In the genomic region with DNA sequence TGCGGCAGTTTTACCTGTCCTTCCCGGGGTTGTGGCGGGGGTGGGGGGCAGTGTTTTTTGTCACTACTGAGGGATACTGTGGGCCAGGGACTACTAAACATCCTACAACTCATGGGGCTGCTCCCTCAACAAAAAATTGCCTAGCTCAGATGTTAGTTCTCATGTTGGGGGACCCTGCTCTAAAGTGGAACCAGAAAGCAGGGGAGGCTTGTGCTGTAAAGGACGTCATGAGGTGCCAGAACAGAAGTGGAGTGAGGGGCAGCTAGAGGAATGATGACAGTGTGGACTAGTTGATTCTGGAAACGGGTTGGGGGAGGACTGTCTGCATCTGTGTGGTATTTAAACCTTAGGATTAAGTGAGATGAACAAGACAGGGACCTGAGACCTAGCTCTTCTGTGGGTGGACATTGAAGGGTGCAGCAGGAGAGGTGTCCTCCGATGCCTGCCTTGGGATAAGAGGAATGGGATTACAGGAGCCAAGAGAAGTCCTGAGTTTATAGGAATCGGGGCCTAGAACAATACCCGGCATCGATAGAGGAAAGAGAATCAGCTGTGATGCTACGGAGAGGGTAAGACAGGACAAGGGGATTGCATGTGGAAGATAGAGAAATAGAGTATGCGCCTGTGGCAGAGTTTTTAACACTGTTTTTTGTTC, we compare ENCODE assay signal across 12 cellular contexts. TPM values are rescaled to one million over a fixed set of nuclear protein-coding genes. Genes with fewer than 3 reads are reported as not detected.
DNase-seq lines count a peak whose midpoint lies in the region; ATAC-seq and TF ChIP-seq lines count a peak whose summit lies in the region.
"Had no signal": no experiment of that assay in that cellular context is flagged by ENCODE, and none has a peak within 500 bp of the region (broad histone marks: within the 10 kb centered on the region; RNA-seq: fewer than 3 reads in every experiment).

No MANE protein-coding gene starts in this region.

- H3K9me3 Mint-ChIP-seq in type B pancreatic cell = peaks cover 7% of the 10 kb centered on the region

- TF ChIP-seq CTCF in cardiac muscle cell (IDR thresholded peaks at IDR 0.05; ENCODE audit: low read depth, low read length) (no peak), heart left ventricle (IDR thresholded peaks at IDR 0.05) (no peak), RWPE2 (IDR thresholded peaks at IDR 0.05; ENCODE audit: poor library complexity, severe bottlenecking) (no peak), fibroblast of mammary gland (conservative IDR thresholded peaks at IDR 0.05; ENCODE audit: control insufficient read depth, insufficient read depth, low read depth, low read length) (no peak), type B pancreatic cell (conservative IDR thresholded peaks at IDR 0.05) (no peak), ascending aorta (IDR thresholded peaks at IDR 0.05) (no peak)

- peak overlapping the region; percentile 92 for H3K27ac ChIP-seq in cardiac muscle cell
- H3K27ac ChIP-seq in heart left ventricle = no peak overlapping the region
- H3K27ac ChIP-seq in RWPE2 (ENCODE audit: poor library complexity, severe bottlenecking) = peak overlapping the region; percentile 67
- H3K27ac ChIP-seq in ascending aorta = no peak overlapping the region

- H3K9me3 ChIP-seq in cardiac muscle cell (ENCODE audit: low read depth) (no peaks in the 10 kb centered on the region), heart left ventricle (no peaks in the 10 kb centered on the region), RWPE2 (ENCODE audit: severe bottlenecking) (no peaks in the 10 kb centered on the region), ascending aorta (no peaks in the 10 kb centered on the region)

- intact Hi-C loops in heart left ventricle (cut with DNase I) = no loop called here
- intact Hi-C loops in ascending aorta (cut with DNase I) = loop anchor here (5.0 to 10.0 kb wide), 2 partner anchors 303 to 590 kb away; partner anchors contain the start of genes CHST10 and RNF149

- ATAC-seq in heart left ventricle (no peak), RWPE2 (ENCODE audit: low read depth) (no peak), HG03432 (IDR thresholded peaks at IDR 0.05; ENCODE audit: unreplicated experiment) (no peak)
- ATAC-seq: Right ventricle myocardium inferior had no signal

- WGBS in heart left ventricle, 4 donors = 87 to 95% (median 92%) methylated on average over 11 of the region's 11 CpGs

- H3K4me3 Mint-ChIP-seq in type B pancreatic cell = peak overlapping the region; percentile 96

- H3K27me3 Mint-ChIP-seq in type B pancreatic cell = no peaks in the 10 kb centered on the region

- H3K36me3 ChIP-seq in cardiac muscle cell = peaks cover 40% of the 10 kb centered on the region
- H3K36me3 ChIP-seq in heart left ventricle = peaks cover 0 to 68% (median 64%) of the 10 kb centered on the region in 9 donors
- peaks cover 72% of the 10 kb centered on the region for H3K36me3 ChIP-seq in RWPE2 (ENCODE audit: low read depth)
- H3K36me3 ChIP-seq in ascending aorta = peaks cover 47 to 58% of the 10 kb centered on the region in 2 donors

- H3K36me3 Mint-ChIP-seq in type B pancreatic cell = peaks cover 51% of the 10 kb centered on the region

- peaks cover 4% of the 10 kb centered on the region for H3K4me1 ChIP-seq in cardiac muscle cell (ENCODE audit: low read depth)
- peaks cover 4 to 31% (median 17%) of the 10 kb centered on the region in 12 donors for H3K4me1 ChIP-seq in heart left ventricle
- peaks cover 5% of the 10 kb centered on the region for H3K4me1 ChIP-seq in RWPE2 (ENCODE audit: insufficient read depth, poor library complexity, severe bottlenecking)
- H3K4me1 ChIP-seq in ascending aorta = peaks cover 3 to 15% of the 10 kb centered on the region in 2 donors

- DNase-seq in cardiac muscle cell (ENCODE audit: low read depth in 1 of 2, low spot score in 1 of 2) (no peak), heart left ventricle (no peak), RWPE2 (ENCODE audit: low spot score) (no peak), fibroblast of mammary gland (ENCODE audit: low read depth) (no peak), type B pancreatic cell (ENCODE audit: extremely low spot score, unreplicated experiment) (no peak), ascending aorta (ENCODE audit: low spot score in 2 of 2) (no peak), cerebellum (ENCODE audit: low spot score) (no peak)
- DNase-seq: effector CD4-positive, alpha-beta T cell; kidney; NCI-H187 treated with DMSO at 0.1 percent for 48 hours had no signal

- TF ChIP-seq POLR2A in heart left ventricle (IDR thresholded peaks at IDR 0.05) = no peak

- H3K4me1 Mint-ChIP-seq in type B pancreatic cell (ENCODE audit: unreplicated experiment) = peaks cover 34% of the 10 kb centered on the region

- H3K27me3 ChIP-seq in cardiac muscle cell (no peaks in the 10 kb centered on the region), heart left ventricle (no peaks in the 10 kb centered on the region), RWPE2 (ENCODE audit: insufficient read depth, poor library complexity, severe bottlenecking) (no peaks in the 10 kb centered on the region), ascending aorta (no peaks in the 10 kb centered on the region)

- peak overlapping the region; percentile 89 for H3K27ac Mint-ChIP-seq in type B pancreatic cell

- H3K4me3 ChIP-seq in cardiac muscle cell = no peak overlapping the region
- H3K4me3 ChIP-seq in heart left ventricle = no peak overlapping the region
- no peak overlapping the region for H3K4me3 ChIP-seq in RWPE2 (ENCODE audit: severe bottlenecking)
- H3K4me3 ChIP-seq in fibroblast of mammary gland (ENCODE audit: control insufficient read depth, low read depth, low read length) = peak overlapping the region; percentile 96
- H3K4me3 ChIP-seq in ascending aorta = no peak overlapping the region

RNA-seq across cellular contexts. Expression of gene RPL31, which starts 2.7 kb away (rescaled TPM):
- 458 and 1,156 TPM in 2 replicates for total RNA-seq in cardiac muscle cell
- polyA plus RNA-seq in cardiac muscle cell = 1,385 and 1,508 TPM in 2 replicates
- 100 to 1,000 TPM; 383 to 838 (median 747) TPM for total RNA-seq in heart left ventricle
- 1,000 to 10,000 TPM; 3,477 to 3,831 TPM for polyA plus RNA-seq in heart left ventricle
- 1,718 and 2,012 TPM in 2 replicates for total RNA-seq in type B pancreatic cell (ENCODE audit: low replicate concordance)
- total RNA-seq in ascending aorta = 479 TPM
- 510 TPM for total RNA-seq in cerebellum

Comparison
In these comparisons a context has a peak if more than half of its experiments do, and no peak if none do; other contexts are left out.
1. H3K27ac ChIP-seq: peak in cardiac muscle cell (single experiment) and RWPE2 (single experiment); none in heart left ventricle (0 of 12) and ascending aorta (0 of 2).